In genomic region chr7:155062431-155062830, GRCh38 we compare ENCODE assay signal across 25 cellular contexts. TPM values are rescaled to one million over a fixed set of nuclear protein-coding genes. Genes with fewer than 3 reads are reported as not detected.
A peak's percentile ranks its signal among the peaks of the same experiment; 100 is the strongest.
DNase-seq lines count a peak whose midpoint lies in the region; ATAC-seq lines count a peak whose summit lies in the region.
"Had no signal": no experiment of that assay in that cellular context is flagged by ENCODE, and none has a peak within 500 bp of the region (broad histone marks: within the 10 kb centered on the region; RNA-seq: fewer than 3 reads in every experiment).

No MANE protein-coding gene starts in this region.

- intact Hi-C loops in right cardiac atrium (cut with DNase I): no loop called here

- no peak overlapping the region for H3K4me3 ChIP-seq in right cardiac atrium (ENCODE audit: low read length)
- H3K4me3 ChIP-seq: BLaER1 had no signal

- 35% methylated on average over 5 of the region's 5 CpGs for WGBS in right cardiac atrium

- no peaks in the 10 kb centered on the region for H3K27me3 ChIP-seq in right cardiac atrium (ENCODE audit: control insufficient read depth, insufficient read depth)
- H3K27me3 ChIP-seq: BLaER1 had no signal

- no peaks in the 10 kb centered on the region for H3K4me1 ChIP-seq in right cardiac atrium (ENCODE audit: control insufficient read depth, insufficient read depth, low read length)
- H3K4me1 ChIP-seq: BE2C, BLaER1 had no signal

- DNase-seq in G401 (ENCODE audit: low spot score) (peak; percentile 96), cerebellar cortex (ENCODE audit: low spot score) (peak; percentile 95), cerebellum (ENCODE audit: low spot score) (peak; percentile 80), pons (ENCODE audit: low spot score) (peak; percentile 12), right cardiac atrium (no peak)
- no peak for DNase-seq in activated naive CD8-positive, alpha-beta T cell treated with anti-CD3 and anti-CD28 coated beads, Interleukin-2, amount 50 U/mL, for 24 hours
- DNase-seq: 8988T; ACHN; BE2C; CD4-positive, alpha-beta memory T cell; CD4-positive, CD25-positive, alpha-beta regulatory T cell; CD8-positive, alpha-beta memory T cell; COR-L47; DMS153; DMS53; DMS79; DND-41; EL; GF-D8 had no signal

- H3K27me3 Mint-ChIP-seq in activated naive CD8-positive, alpha-beta T cell treated with anti-CD3 and anti-CD28 coated beads, Interleukin-2, amount 50 U/mL, for 24 hours: peaks cover 10% of the 10 kb centered on the region

- in situ Hi-C loops in G401 (cut with HindIII; ENCODE audit: low sequenced_read_pairs): no loop called here

- H3K4me1 Mint-ChIP-seq in activated naive CD8-positive, alpha-beta T cell treated with anti-CD3 and anti-CD28 coated beads, Interleukin-2, amount 50 U/mL, for 24 hours: no peaks in the 10 kb centered on the region
- H3K4me1 Mint-ChIP-seq: CD14-positive monocyte; CD4-positive, alpha-beta memory T cell; CD4-positive, CD25-positive, alpha-beta regulatory T cell; CD8-positive, alpha-beta memory T cell had no signal

- H3K27ac ChIP-seq in right cardiac atrium (ENCODE audit: low read length): no peak overlapping the region
- H3K27ac ChIP-seq: BLaER1 had no signal

- H3K36me3 Mint-ChIP-seq in activated naive CD8-positive, alpha-beta T cell treated with anti-CD3 and anti-CD28 coated beads, Interleukin-2, amount 50 U/mL, for 24 hours (ENCODE audit: low read depth): no peaks in the 10 kb centered on the region
- H3K36me3 Mint-ChIP-seq: CD14-positive monocyte; CD4-positive, alpha-beta memory T cell; CD4-positive, CD25-positive, alpha-beta regulatory T cell; CD8-positive, alpha-beta memory T cell had no signal

- no peak for ATAC-seq in HG02642 (IDR thresholded peaks at IDR 0.05; ENCODE audit: poor library complexity, unreplicated experiment)
- ATAC-seq in right cardiac atrium: no peak
- no peak for ATAC-seq in activated naive CD8-positive, alpha-beta T cell treated with anti-CD3 and anti-CD28 coated beads, Interleukin-2, amount 50 U/mL, for 24 hours

- no peaks in the 10 kb centered on the region for H3K9me3 ChIP-seq in right cardiac atrium (ENCODE audit: control insufficient read depth, low read length)
- H3K9me3 ChIP-seq: BE2C, BLaER1 had no signal

- H3K27ac Mint-ChIP-seq in activated naive CD8-positive, alpha-beta T cell treated with anti-CD3 and anti-CD28 coated beads, Interleukin-2, amount 50 U/mL, for 24 hours: no peak overlapping the region
- H3K27ac Mint-ChIP-seq: CD14-positive monocyte; CD4-positive, alpha-beta memory T cell; CD4-positive, CD25-positive, alpha-beta regulatory T cell; CD8-positive, alpha-beta memory T cell had no signal

- no peaks in the 10 kb centered on the region for H3K9me3 Mint-ChIP-seq in activated naive CD8-positive, alpha-beta T cell treated with anti-CD3 and anti-CD28 coated beads, Interleukin-2, amount 50 U/mL, for 24 hours
- H3K9me3 Mint-ChIP-seq: CD4-positive, alpha-beta memory T cell; CD4-positive, CD25-positive, alpha-beta regulatory T cell had no signal

- H3K4me3 Mint-ChIP-seq in activated naive CD8-positive, alpha-beta T cell treated with anti-CD3 and anti-CD28 coated beads, Interleukin-2, amount 50 U/mL, for 24 hours: no peak overlapping the region
- H3K4me3 Mint-ChIP-seq: CD14-positive monocyte; CD4-positive, alpha-beta memory T cell; CD4-positive, CD25-positive, alpha-beta regulatory T cell; CD8-positive, alpha-beta memory T cell had no signal

RNA-seq across cellular contexts. Expression of gene HTR5A, which starts 7.7 kb away (rescaled TPM):
- total RNA-seq in G401 (2014; rRNA removed; shearing (Covaris generic)): not detected in 2 replicates
- total RNA-seq in cerebellum (2.1 TPM), right cardiac atrium (not detected)
- polyA plus RNA-seq in right cardiac atrium: not detected
- total RNA-seq: A673; CD4-positive, alpha-beta memory T cell; CD4-positive, CD25-positive, alpha-beta regulatory T cell; CD8-positive, alpha-beta memory T cell; Daoy had no signal
- polyA plus RNA-seq: AG04450; CD14-positive monocyte; CD4-positive, alpha-beta memory T cell; CD4-positive, CD25-positive, alpha-beta regulatory T cell; CD8-positive, alpha-beta memory T cell had no signal

RNA-seq across cellular contexts. Expression of gene PAXIP1, which starts 59.5 kb away (rescaled TPM):
- 20.2 and 33.8 TPM in 2 replicates for total RNA-seq in G401 (2014; rRNA removed; shearing (Covaris generic))
- 20.5 TPM for total RNA-seq in cerebellum
- total RNA-seq in right cardiac atrium: 1 to 10 TPM; 7.1 to 7.8 (median 7.5) TPM
- 5.3 TPM for polyA plus RNA-seq in right cardiac atrium

Comparison
In these comparisons a context has a peak if more than half of its experiments do, and no peak if none do; other contexts are left out.
1. DNase-seq: peak in G401 (single experiment), cerebellar cortex (single experiment), cerebellum (single experiment) and pons (single experiment); none in right cardiac atrium (0 of 3) and activated naive CD8-positive, alpha-beta T cell treated with anti-CD3 and anti-CD28 coated beads, Interleukin-2, amount 50 U/mL, for 24 hours (single experiment).